ENCODE assay signal across 8 cellular contexts in the genomic region with DNA sequence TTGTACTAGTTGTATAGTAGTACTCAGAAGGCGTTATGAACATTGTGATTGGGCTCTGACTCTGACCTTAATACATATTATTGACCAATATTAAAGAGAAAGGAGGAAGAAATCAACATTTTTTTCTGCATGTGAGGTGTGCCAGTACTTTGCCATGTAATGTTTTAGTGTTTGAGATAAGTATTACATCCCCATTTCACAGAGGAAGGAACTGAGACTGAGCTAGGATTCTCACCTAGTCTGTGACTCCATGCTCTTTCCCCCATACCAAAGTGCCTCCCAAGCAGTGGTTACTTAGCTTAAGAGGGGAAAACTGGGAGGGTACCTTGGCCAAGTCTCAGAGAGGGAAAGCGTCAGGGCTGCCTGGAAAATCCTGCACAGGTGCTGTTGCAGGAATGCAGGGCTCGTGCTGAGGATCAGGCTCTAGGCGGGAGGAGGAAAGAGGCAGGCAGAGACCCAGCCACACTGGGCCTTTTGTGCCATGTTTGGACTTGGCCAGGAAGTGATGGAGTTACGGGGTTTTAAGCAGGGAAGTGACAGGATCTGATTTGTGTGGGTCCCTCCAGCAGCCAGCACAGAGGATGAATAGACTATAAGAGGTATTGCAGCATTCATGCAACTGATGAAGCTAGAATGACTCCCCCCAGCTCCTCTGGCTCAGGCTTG. TPM values are rescaled to one million over a fixed set of nuclear protein-coding genes. Genes with fewer than 3 reads are reported as not detected.
DNase-seq lines count a peak whose midpoint lies in the region; ATAC-seq and TF ChIP-seq lines count a peak whose summit lies in the region.

No MANE protein-coding gene starts in this region.

- H3K4me1 ChIP-seq in Caco-2 = peaks cover 4% of the 10 kb centered on the region; the same call in 1 of the 2 replicates
- peaks cover 19% of the 10 kb centered on the region for H3K4me1 ChIP-seq in PC-3 (ENCODE audit: insufficient read depth, low read length)
- H3K4me1 ChIP-seq in psoas muscle = peaks cover 40% of the 10 kb centered on the region

- DNase-seq in Caco-2 = no peak
- no peak for DNase-seq in PC-3
- DNase-seq in epithelial cell of proximal tubule (ENCODE audit: low read depth) = no peak
- DNase-seq in psoas muscle = peak in 1 of 2 donors; percentile 57
- no peak for DNase-seq in GM19240 (ENCODE audit: insufficient read length, low spot score)
- no peak for DNase-seq in stimulated activated naive CD4-positive, alpha-beta T cell (lab: John Stamatoyannopoulos, UW)
- no peak for DNase-seq in NCI-H2081 treated with DMSO at 0.1 percent for 48 hours (lab: John Stamatoyannopoulos, UW)
- no peak for DNase-seq in glomerular visceral epithelial cell (ENCODE audit: extremely low spot score)

- H3F3A ChIP-seq in PC-3 (ENCODE audit: low read length, unreplicated experiment) = no peaks in the 10 kb centered on the region

- H3K9me3 ChIP-seq in Caco-2 = no peaks in the 10 kb centered on the region
- no peaks in the 10 kb centered on the region for H3K9me3 ChIP-seq in PC-3 (ENCODE audit: low read length)
- no peaks in the 10 kb centered on the region for H3K9me3 ChIP-seq in psoas muscle

- H3K9me3 Mint-ChIP-seq in Caco-2 (ENCODE audit: unreplicated experiment) = no peaks in the 10 kb centered on the region

- intact Hi-C loops in Caco-2 (cut with micrococcal nuclease; ENCODE audit: unreplicated experiment) (loop anchor here (1.0 to 10.0 kb wide), 5 partner anchors 15 to 373 kb away; a partner anchor contains a TSS), PC-3 (cut with micrococcal nuclease) (loop anchor here (1.0 to 2.0 kb wide), 5 partner anchors 15 to 124 kb away; a partner anchor contains a TSS), psoas muscle (cut with DNase I) (loop anchor here (2.0 to 5.0 kb wide), 2 partner anchors 85 to 125 kb away; no protein-coding TSS in a partner anchor)

- H3K4me3 Mint-ChIP-seq in Caco-2 (ENCODE audit: unreplicated experiment) = peak overlapping the region; percentile 91

- TF ChIP-seq CTCF in Caco-2 (IDR thresholded peaks at IDR 0.05; ENCODE audit: insufficient read depth in 1 of 2, low read depth in 1 of 2, low read length in 1 of 2, severe bottlenecking in 1 of 2, unreplicated experiment in 1 of 2) = no peak
- TF ChIP-seq CTCF in PC-3 (conservative IDR thresholded peaks at IDR 0.05; ENCODE audit: low read depth, low read length) = no peak
- TF ChIP-seq CTCF in epithelial cell of proximal tubule (conservative IDR thresholded peaks at IDR 0.05; ENCODE audit: low read depth, low read length) = no peak
- TF ChIP-seq CTCF in psoas muscle (IDR thresholded peaks at IDR 0.05) = no peak

- ATAC-seq in PC-3 (no peak), psoas muscle (no peak)

- peaks cover 3% of the 10 kb centered on the region; the same call in 1 of the 2 replicates for H3K36me3 ChIP-seq in Caco-2 (ENCODE audit: control insufficient read depth, insufficient read depth, low read length)
- peaks cover 27% of the 10 kb centered on the region; the same call in 1 of the 2 replicates for H3K36me3 ChIP-seq in PC-3 (ENCODE audit: low read depth, low read length)
- H3K36me3 ChIP-seq in psoas muscle (ENCODE audit: insufficient read depth in 1 of 2, low read depth in 1 of 2) = peaks cover 2 to 55% of the 10 kb centered on the region in 2 donors

- H2AFZ ChIP-seq in PC-3 (ENCODE audit: low read length) = 0 out of 2 replicates have a peak overlapping the region, but pooled peaks have one; percentile 79

- CTCF ChIA-PET in Caco-2 (lab: Charles Lee) (interaction anchor here (0.6 to 7.0 kb wide), 6 partner anchors 19 to 387 kb away, joined by 3 to 121 read pairs (median 7); a partner anchor contains a TSS), PC-3 (lab: Charles Lee) (interaction anchor here (1.5 to 2.2 kb wide), 2 partner anchors 15 to 85 kb away, joined by 13 to 21 read pairs; a partner anchor contains a TSS)

- peak overlapping the region; percentile 97 for H3K4me2 ChIP-seq in PC-3 (ENCODE audit: low read length)

- no peaks in the 10 kb centered on the region for H3K9me2 ChIP-seq in PC-3 (replicated peaks; ENCODE audit: low read length)

- H4K20me1 ChIP-seq in PC-3 (ENCODE audit: low read length) = no peaks in the 10 kb centered on the region

- 22 to 39% (median 28%) methylated on average over 5 of the region's 5 CpGs for WGBS in psoas muscle, 3 donors

- H3K9ac ChIP-seq in PC-3 (ENCODE audit: low read length) = peak overlapping the region; percentile 79

- H3K4me3 ChIP-seq in Caco-2 (ENCODE audit: low read depth, low read length) = no peak overlapping the region; the same call in 1 of the 2 replicates
- H3K4me3 ChIP-seq in PC-3 (ENCODE audit: low read length) = peak overlapping the region; percentile 87
- peak overlapping the region; percentile 88 for H3K4me3 ChIP-seq in epithelial cell of proximal tubule (ENCODE audit: low read depth, low read length)
- peak overlapping the region; percentile 88 for H3K4me3 ChIP-seq in psoas muscle

- H3K27ac ChIP-seq in PC-3 (ENCODE audit: low read length) (no peak overlapping the region), psoas muscle (peak overlapping the region; percentile 54)

- H3K79me2 ChIP-seq in PC-3 (ENCODE audit: low read length) = peaks cover 39% of the 10 kb centered on the region

- peaks cover 13% of the 10 kb centered on the region for H3K4me1 Mint-ChIP-seq in Caco-2 (ENCODE audit: low read depth, unreplicated experiment)

- POLR2A ChIA-PET in Caco-2 (lab: Charles Lee) = interaction anchor here (0.8 to 1.5 kb wide), 2 partner anchors 15 to 21 kb away, joined by 3 to 5 read pairs; a partner anchor contains a TSS
- POLR2A ChIA-PET in PC-3 (lab: Charles Lee; ENCODE audit: unreplicated experiment) = interaction anchor here (1.6 kb wide), 1 partner anchor 15 kb away, joined by 13 read pairs; no protein-coding TSS in a partner anchor

- peaks cover 62% of the 10 kb centered on the region for H3K36me3 Mint-ChIP-seq in Caco-2 (ENCODE audit: insufficient read depth, unreplicated experiment)

- H3K27me3 Mint-ChIP-seq in Caco-2 (ENCODE audit: insufficient read depth, unreplicated experiment) = no peaks in the 10 kb centered on the region

- peak overlapping the region; percentile 93 for H3K27ac Mint-ChIP-seq in Caco-2 (ENCODE audit: unreplicated experiment)

- TSS peak; percentile 23 for BruUV-seq in Caco-2 (replicated peaks; lab: Mats Ljungman, UMichigan)
- no TSS peak for BruUV-seq in PC-3 (replicated peaks; lab: Mats Ljungman, UMichigan)

- H3K27me3 ChIP-seq in Caco-2 (replicated peaks; ENCODE audit: control insufficient read depth, insufficient read depth, low read length) (no peaks in the 10 kb centered on the region), PC-3 (ENCODE audit: low read length) (no peaks in the 10 kb centered on the region), psoas muscle (ENCODE audit: insufficient read depth in 3 of 3, low read length in 2 of 3) (no peaks in the 10 kb centered on the region)

RNA-seq across cellular contexts. Expression of a gene that starts 1.7 kb away (rescaled TPM):
- 39.2 and 42.9 TPM in 2 replicates for total RNA-seq in Caco-2 (2022)
- total RNA-seq in PC-3 (2014; rRNA removed) = 95.5 and 97.7 TPM in 2 replicates
- total RNA-seq in epithelial cell of proximal tubule = 53.3 and 55.3 TPM in 2 replicates
- 10 to 100 TPM; 31.5 to 54.5 (median 41.0) TPM for total RNA-seq in psoas muscle
- 10 to 100 TPM; 55.6 to 86.9 (median 68.1) TPM for polyA plus RNA-seq in psoas muscle

RNA-seq across cellular contexts. Expression of a gene that starts 2.1 kb away (rescaled TPM):
- total RNA-seq in Caco-2 (2022) (118 and 125 TPM in 2 replicates), PC-3 (2014; rRNA removed) (272 and 312 TPM in 2 replicates), epithelial cell of proximal tubule (119 and 173 TPM in 2 replicates), psoas muscle (10 to 100 TPM; 52.7 to 70.6 (median 62.5) TPM)
- polyA plus RNA-seq in psoas muscle = 100 to 1,000 TPM in 2 of 3 donors, 10 to 100 TPM in 1; 73.8 to 120 (median 115) TPM

RNA-seq across cellular contexts. Expression of a gene that starts 11.2 kb away (rescaled TPM):
- total RNA-seq in Caco-2 (2022) (0.29 and 0.44 TPM in 2 replicates), PC-3 (2014; rRNA removed) (0.18 TPM in 1 of 2 replicates, not detected in the other), epithelial cell of proximal tubule (1.0 and 2.3 TPM in 2 replicates), psoas muscle (under 1 TPM; 0.24 to 0.74 (median 0.24) TPM)
- under 1 TPM; 0.45 to 0.59 (median 0.56) TPM for polyA plus RNA-seq in psoas muscle

RNA-seq across cellular contexts. Expression of a gene that starts 20.3 kb away (rescaled TPM):
- total RNA-seq in Caco-2 (2022) (168 and 175 TPM in 2 replicates), PC-3 (2014; rRNA removed) (42.8 and 45.0 TPM in 2 replicates), epithelial cell of proximal tubule (109 and 165 TPM in 2 replicates), psoas muscle (100 to 1,000 TPM; 152 to 197 (median 157) TPM)
- 100 to 1,000 TPM; 167 to 264 (median 228) TPM for polyA plus RNA-seq in psoas muscle

RNA-seq across cellular contexts. Expression of a gene that starts 55.0 kb away (rescaled TPM):
- total RNA-seq in Caco-2 (2022) (284 and 290 TPM in 2 replicates), PC-3 (2014; rRNA removed) (210 and 213 TPM in 2 replicates), epithelial cell of proximal tubule (458 and 717 TPM in 2 replicates), psoas muscle (100 to 1,000 TPM; 150 to 218 (median 188) TPM)
- 100 to 1,000 TPM; 170 to 274 (median 244) TPM for polyA plus RNA-seq in psoas muscle
